2 cellular contexts compared by ENCODE assay signal in genomic region chrX:151985955-151986354, GRCh38.
A peak's percentile ranks its signal among the peaks of the same experiment; 100 is the strongest.
TF ChIP-seq lines count a peak whose summit lies in the region.

No MANE protein-coding gene starts in this region.

TF ChIP-seq in SK-N-SH, 30 proteins besides CTCF, POLR2A, EP300 and RAD21:
- TF ChIP-seq, protein P1, sequence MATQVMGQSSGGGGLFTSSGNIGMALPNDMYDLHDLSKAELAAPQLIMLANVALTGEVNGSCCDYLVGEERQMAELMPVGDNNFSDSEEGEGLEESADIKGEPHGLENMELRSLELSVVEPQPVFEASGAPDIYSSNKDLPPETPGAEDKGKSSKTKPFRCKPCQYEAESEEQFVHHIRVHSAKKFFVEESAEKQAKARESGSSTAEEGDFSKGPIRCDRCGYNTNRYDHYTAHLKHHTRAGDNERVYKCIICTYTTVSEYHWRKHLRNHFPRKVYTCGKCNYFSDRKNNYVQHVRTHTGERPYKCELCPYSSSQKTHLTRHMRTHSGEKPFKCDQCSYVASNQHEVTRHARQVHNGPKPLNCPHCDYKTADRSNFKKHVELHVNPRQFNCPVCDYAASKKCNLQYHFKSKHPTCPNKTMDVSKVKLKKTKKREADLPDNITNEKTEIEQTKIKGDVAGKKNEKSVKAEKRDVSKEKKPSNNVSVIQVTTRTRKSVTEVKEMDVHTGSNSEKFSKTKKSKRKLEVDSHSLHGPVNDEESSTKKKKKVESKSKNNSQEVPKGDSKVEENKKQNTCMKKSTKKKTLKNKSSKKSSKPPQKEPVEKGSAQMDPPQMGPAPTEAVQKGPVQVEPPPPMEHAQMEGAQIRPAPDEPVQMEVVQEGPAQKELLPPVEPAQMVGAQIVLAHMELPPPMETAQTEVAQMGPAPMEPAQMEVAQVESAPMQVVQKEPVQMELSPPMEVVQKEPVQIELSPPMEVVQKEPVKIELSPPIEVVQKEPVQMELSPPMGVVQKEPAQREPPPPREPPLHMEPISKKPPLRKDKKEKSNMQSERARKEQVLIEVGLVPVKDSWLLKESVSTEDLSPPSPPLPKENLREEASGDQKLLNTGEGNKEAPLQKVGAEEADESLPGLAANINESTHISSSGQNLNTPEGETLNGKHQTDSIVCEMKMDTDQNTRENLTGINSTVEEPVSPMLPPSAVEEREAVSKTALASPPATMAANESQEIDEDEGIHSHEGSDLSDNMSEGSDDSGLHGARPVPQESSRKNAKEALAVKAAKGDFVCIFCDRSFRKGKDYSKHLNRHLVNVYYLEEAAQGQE (IDR thresholded peaks at IDR 0.05; ENCODE audit: low read depth, low read length): 0 out of 2 replicates have a peak, but pooled peaks have one; percentile 17
- TF ChIP-seq TAF1 (IDR thresholded peaks at IDR 0.05; ENCODE audit: borderline replicate concordance, low read depth, low read length): no peak
- TF ChIP-seq NFIC (IDR thresholded peaks at IDR 0.05; ENCODE audit: borderline replicate concordance): peak; percentile 56; the same call in 1 of the 2 replicates
- no peak for TF ChIP-seq MAX (IDR thresholded peaks at IDR 0.05; ENCODE audit: low read depth)
- no peak for TF ChIP-seq RXRA (IDR thresholded peaks at IDR 0.05; ENCODE audit: borderline replicate concordance, low read depth)
- 0 out of 2 replicates have a peak, but pooled peaks have one; percentile 13 for TF ChIP-seq TCF12 (IDR thresholded peaks at IDR 0.05)
- no peak for TF ChIP-seq MXI1 (IDR thresholded peaks at IDR 0.05; ENCODE audit: low read depth, low read length)
- no peak for TF ChIP-seq MEF2A (IDR thresholded peaks at IDR 0.05; ENCODE audit: borderline replicate concordance, low read depth)

TF ChIP-seq in SK-N-SH treated with all-trans-retinoic acid at 6 μM for 48 hours, 23 proteins besides CTCF, POLR2A, EP300 and RAD21 (continued from another document):
- TF ChIP-seq, protein P2, sequence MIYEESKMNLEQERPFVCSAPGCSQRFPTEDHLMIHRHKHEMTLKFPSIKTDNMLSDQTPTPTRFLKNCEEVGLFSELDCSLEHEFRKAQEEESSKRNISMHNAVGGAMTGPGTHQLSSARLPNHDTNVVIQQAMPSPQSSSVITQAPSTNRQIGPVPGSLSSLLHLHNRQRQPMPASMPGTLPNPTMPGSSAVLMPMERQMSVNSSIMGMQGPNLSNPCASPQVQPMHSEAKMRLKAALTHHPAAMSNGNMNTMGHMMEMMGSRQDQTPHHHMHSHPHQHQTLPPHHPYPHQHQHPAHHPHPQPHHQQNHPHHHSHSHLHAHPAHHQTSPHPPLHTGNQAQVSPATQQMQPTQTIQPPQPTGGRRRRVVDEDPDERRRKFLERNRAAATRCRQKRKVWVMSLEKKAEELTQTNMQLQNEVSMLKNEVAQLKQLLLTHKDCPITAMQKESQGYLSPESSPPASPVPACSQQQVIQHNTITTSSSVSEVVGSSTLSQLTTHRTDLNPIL (CRISPR knock-in tag; IDR thresholded peaks at IDR 0.05; ENCODE audit: low read depth): no peak
- no peak for TF ChIP-seq OSR1 (CRISPR knock-in tag; IDR thresholded peaks at IDR 0.05)
- TF ChIP-seq BACH2 (CRISPR knock-in tag; IDR thresholded peaks at IDR 0.05; ENCODE audit: borderline replicate concordance): no peak
- no peak for TF ChIP-seq ISL1 (CRISPR knock-in tag; IDR thresholded peaks at IDR 0.05)
- TF ChIP-seq RARB (CRISPR knock-in tag; IDR thresholded peaks at IDR 0.05): no peak
- no peak for TF ChIP-seq POU6F1 (CRISPR knock-in tag; IDR thresholded peaks at IDR 0.05; ENCODE audit: borderline replicate concordance, low read depth)
- TF ChIP-seq ZFP30 (CRISPR knock-in tag; IDR thresholded peaks at IDR 0.05): no peak
- no peak for TF ChIP-seq ARNTL (CRISPR knock-in tag; IDR thresholded peaks at IDR 0.05; ENCODE audit: borderline replicate concordance, low read depth)
- TF ChIP-seq TOX (CRISPR knock-in tag; IDR thresholded peaks at IDR 0.05; ENCODE audit: borderline replicate concordance): no peak
- TF ChIP-seq, protein P3, sequence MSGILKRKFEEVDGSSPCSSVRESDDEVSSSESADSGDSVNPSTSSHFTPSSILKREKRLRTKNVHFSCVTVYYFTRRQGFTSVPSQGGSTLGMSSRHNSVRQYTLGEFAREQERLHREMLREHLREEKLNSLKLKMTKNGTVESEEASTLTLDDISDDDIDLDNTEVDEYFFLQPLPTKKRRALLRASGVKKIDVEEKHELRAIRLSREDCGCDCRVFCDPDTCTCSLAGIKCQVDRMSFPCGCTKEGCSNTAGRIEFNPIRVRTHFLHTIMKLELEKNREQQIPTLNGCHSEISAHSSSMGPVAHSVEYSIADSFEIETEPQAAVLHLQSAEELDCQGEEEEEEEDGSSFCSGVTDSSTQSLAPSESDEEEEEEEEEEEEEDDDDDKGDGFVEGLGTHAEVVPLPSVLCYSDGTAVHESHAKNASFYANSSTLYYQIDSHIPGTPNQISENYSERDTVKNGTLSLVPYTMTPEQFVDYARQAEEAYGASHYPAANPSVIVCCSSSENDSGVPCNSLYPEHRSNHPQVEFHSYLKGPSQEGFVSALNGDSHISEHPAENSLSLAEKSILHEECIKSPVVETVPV (CRISPR knock-in tag; IDR thresholded peaks at IDR 0.05): no peak
- TF ChIP-seq TCF4 (CRISPR knock-in tag; IDR thresholded peaks at IDR 0.05; ENCODE audit: borderline replicate concordance): no peak
- TF ChIP-seq, protein P4, sequence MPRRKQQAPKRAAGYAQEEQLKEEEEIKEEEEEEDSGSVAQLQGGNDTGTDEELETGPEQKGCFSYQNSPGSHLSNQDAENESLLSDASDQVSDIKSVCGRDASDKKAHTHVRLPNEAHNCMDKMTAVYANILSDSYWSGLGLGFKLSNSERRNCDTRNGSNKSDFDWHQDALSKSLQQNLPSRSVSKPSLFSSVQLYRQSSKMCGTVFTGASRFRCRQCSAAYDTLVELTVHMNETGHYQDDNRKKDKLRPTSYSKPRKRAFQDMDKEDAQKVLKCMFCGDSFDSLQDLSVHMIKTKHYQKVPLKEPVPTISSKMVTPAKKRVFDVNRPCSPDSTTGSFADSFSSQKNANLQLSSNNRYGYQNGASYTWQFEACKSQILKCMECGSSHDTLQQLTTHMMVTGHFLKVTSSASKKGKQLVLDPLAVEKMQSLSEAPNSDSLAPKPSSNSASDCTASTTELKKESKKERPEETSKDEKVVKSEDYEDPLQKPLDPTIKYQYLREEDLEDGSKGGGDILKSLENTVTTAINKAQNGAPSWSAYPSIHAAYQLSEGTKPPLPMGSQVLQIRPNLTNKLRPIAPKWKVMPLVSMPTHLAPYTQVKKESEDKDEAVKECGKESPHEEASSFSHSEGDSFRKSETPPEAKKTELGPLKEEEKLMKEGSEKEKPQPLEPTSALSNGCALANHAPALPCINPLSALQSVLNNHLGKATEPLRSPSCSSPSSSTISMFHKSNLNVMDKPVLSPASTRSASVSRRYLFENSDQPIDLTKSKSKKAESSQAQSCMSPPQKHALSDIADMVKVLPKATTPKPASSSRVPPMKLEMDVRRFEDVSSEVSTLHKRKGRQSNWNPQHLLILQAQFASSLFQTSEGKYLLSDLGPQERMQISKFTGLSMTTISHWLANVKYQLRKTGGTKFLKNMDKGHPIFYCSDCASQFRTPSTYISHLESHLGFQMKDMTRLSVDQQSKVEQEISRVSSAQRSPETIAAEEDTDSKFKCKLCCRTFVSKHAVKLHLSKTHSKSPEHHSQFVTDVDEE (CRISPR knock-in tag; IDR thresholded peaks at IDR 0.05): no peak
- no peak for TF ChIP-seq ESRRG (CRISPR knock-in tag; IDR thresholded peaks at IDR 0.05)
TF ChIP-seq in SK-N-SH treated with all-trans-retinoic acid at 6 μM for 48 hours: peak in this region for 0.
